Comparison of ENCODE assay signal across 11 cellular contexts in the genomic region with DNA sequence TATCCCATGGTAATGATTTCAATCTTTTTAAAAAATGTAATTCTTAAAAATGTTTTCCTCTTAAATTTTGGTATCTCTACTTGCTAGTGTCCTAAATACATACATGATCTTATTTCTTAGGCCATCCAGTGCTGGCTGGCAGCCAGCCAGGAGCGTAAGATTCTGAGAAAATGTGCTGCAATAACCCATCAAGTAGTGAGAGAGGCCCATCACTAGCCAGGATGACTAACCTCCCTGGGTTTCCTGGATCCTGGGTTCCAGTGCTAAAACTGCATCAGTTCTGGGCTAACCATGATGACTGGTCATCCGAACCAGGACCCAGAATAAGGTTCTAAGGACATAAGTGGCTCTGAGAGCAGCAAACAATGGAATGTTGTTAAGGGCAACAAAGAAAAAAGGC. TPM values are rescaled to one million over a fixed set of nuclear protein-coding genes. Genes with fewer than 3 reads are reported as not detected.
DNase-seq lines count a peak whose midpoint lies in the region; ATAC-seq, FAIRE-seq and TF ChIP-seq lines count a peak whose summit lies in the region.
"Had no signal": no experiment of that assay in that cellular context is flagged by ENCODE, and none has a peak within 500 bp of the region (broad histone marks: within the 10 kb centered on the region; RNA-seq: fewer than 3 reads in every experiment).

No MANE protein-coding gene starts in this region.

- H3K36me3 ChIP-seq in bronchial epithelial cell (ENCODE audit: control insufficient read depth, insufficient read depth, low read length) (no peaks in the 10 kb centered on the region), GM23338 (ENCODE audit: insufficient read depth) (no peaks in the 10 kb centered on the region; the same call in 1 of the 2 replicates), A673 (ENCODE audit: insufficient read depth, low read length, poor library complexity, severe bottlenecking) (no peaks in the 10 kb centered on the region)

- peaks cover 7% of the 10 kb centered on the region for H3K4me1 Mint-ChIP-seq in GM23338

- no peak overlapping the region for H3K27ac Mint-ChIP-seq in GM23338
- H3K27ac Mint-ChIP-seq: WTC11 had no signal

- no peaks in the 10 kb centered on the region for H3K9me3 Mint-ChIP-seq in GM23338
- H3K9me3 Mint-ChIP-seq: WTC11 had no signal

- no peaks in the 10 kb centered on the region for H3K79me2 ChIP-seq in GM23338 (replicated peaks; ENCODE audit: insufficient read depth)

- no peak for TF ChIP-seq RAD21 in Ishikawa (IDR thresholded peaks at IDR 0.05; ENCODE audit: low read depth)

- no peak for TF ChIP-seq POLR2A in GM18505 (IDR thresholded peaks at IDR 0.05; ENCODE audit: borderline replicate concordance, extremely low read depth, insufficient read depth, insufficient read length)

- H3K4me1 ChIP-seq in GM23338 (ENCODE audit: insufficient read depth) (no peaks in the 10 kb centered on the region), A673 (ENCODE audit: insufficient read depth, low read length, poor library complexity, severe bottlenecking) (no peaks in the 10 kb centered on the region)

- CTCF ChIA-PET in A673 (lab: Charles Lee): no interaction called here

- H4K20me1 ChIP-seq in GM23338 (replicated peaks; ENCODE audit: insufficient read depth): no peaks in the 10 kb centered on the region

- POLR2A ChIA-PET in A673 (lab: Charles Lee; ENCODE audit: low non-redundant PET): no interaction called here

- H3K9me2 ChIP-seq in GM23338 (ENCODE audit: insufficient read depth): 0 out of 2 replicates have a peak, but pooled peaks cover 3% of the 10 kb centered on the region

- no peak overlapping the region for H2AFZ ChIP-seq in GM23338

- peaks cover 5% of the 10 kb centered on the region for H3K27me3 Mint-ChIP-seq in GM23338 (ENCODE audit: insufficient read depth, low read depth, poor library complexity)

- no peak for FAIRE-seq in bronchial epithelial cell (lab: Jason Lieb, UNC)

- no peaks in the 10 kb centered on the region for H3F3A ChIP-seq in GM23338 (replicated peaks; ENCODE audit: low read depth)

- no peaks in the 10 kb centered on the region for H3K9me3 ChIP-seq in A673 (ENCODE audit: low read depth, low read length, poor library complexity, severe bottlenecking)
- H3K9me3 ChIP-seq: neutrophil had no signal

- DNase-seq in AG20443 (ENCODE audit: low spot score): peak; percentile 73
- DNase-seq in bronchial epithelial cell (ENCODE audit: low read depth): peak; percentile 66
- DNase-seq in omental fat pad (ENCODE audit: low spot score): peak; percentile 86
- DNase-seq in GM23338 (ENCODE audit: low spot score): no peak
- DNase-seq in A673 (ENCODE audit: low spot score): no peak
- no peak for DNase-seq in pons (ENCODE audit: low spot score)
- DNase-seq: NCI-H1436 treated with DMSO at 0.1 percent for 48 hours had no signal

- TF ChIP-seq EP300 in Ishikawa (IDR thresholded peaks at IDR 0.05; ENCODE audit: borderline replicate concordance): no peak

- H3K27me3 ChIP-seq in bronchial epithelial cell (ENCODE audit: control insufficient read depth, insufficient read depth, low read length) (no peaks in the 10 kb centered on the region), GM23338 (ENCODE audit: insufficient read depth) (no peaks in the 10 kb centered on the region), A673 (replicated peaks; ENCODE audit: insufficient read depth, low read depth, low read length, poor library complexity) (no peaks in the 10 kb centered on the region)
- H3K27me3 ChIP-seq: neutrophil had no signal

- H3K4me3 ChIP-seq in bronchial epithelial cell (ENCODE audit: low read depth, low read length) (no peak overlapping the region), GM23338 (no peak overlapping the region), A673 (ENCODE audit: low read depth, low read length, poor library complexity, severe bottlenecking) (no peak overlapping the region)

- intact Hi-C loops in A673 (cut with micrococcal nuclease; ENCODE audit: unreplicated experiment): no loop called here

- peak; percentile 74 for ATAC-seq in omental fat pad (ENCODE audit: low FRiP score)
- no peak for ATAC-seq in GM23338
- no peak for ATAC-seq in GM18505 (IDR thresholded peaks at IDR 0.05; ENCODE audit: unreplicated experiment)
- ATAC-seq: WTC11 had no signal

- H3K36me3 Mint-ChIP-seq in GM23338 (ENCODE audit: low read depth): peaks cover 3% of the 10 kb centered on the region; the same call in 2 of the 3 replicates

- TF ChIP-seq CTCF in bronchial epithelial cell (IDR thresholded peaks at IDR 0.05; ENCODE audit: insufficient read depth, low read length, severe bottlenecking): no peak
- no peak for TF ChIP-seq CTCF in omental fat pad (IDR thresholded peaks at IDR 0.05)
- TF ChIP-seq CTCF in GM23338 (conservative IDR thresholded peaks at IDR 0.05; ENCODE audit: low read depth in 2 of 2): no peak
- no peak for TF ChIP-seq CTCF in A673 (conservative IDR thresholded peaks at IDR 0.05; ENCODE audit: low read depth, low read length)

- BruUV-seq in A673 (replicated peaks; lab: Mats Ljungman, UMichigan): no TSS peak

- H3K27ac ChIP-seq in GM23338 (ENCODE audit: low read depth): no peak overlapping the region
- no peak overlapping the region for H3K27ac ChIP-seq in A673 (ENCODE audit: low read depth, low read length, poor library complexity, severe bottlenecking)
- H3K27ac ChIP-seq: neutrophil had no signal

- H3K4me3 Mint-ChIP-seq in GM23338: no peak overlapping the region
- H3K4me3 Mint-ChIP-seq: WTC11 had no signal

- no peak overlapping the region for H3K4me2 ChIP-seq in GM23338

TF ChIP-seq in Ishikawa, 13 proteins besides CTCF, POLR2A, EP300 and RAD21:
- TF ChIP-seq NFIC (IDR thresholded peaks at IDR 0.05): peak; percentile 47; the same call in 1 of the 2 replicates
- TF ChIP-seq, protein P1, sequence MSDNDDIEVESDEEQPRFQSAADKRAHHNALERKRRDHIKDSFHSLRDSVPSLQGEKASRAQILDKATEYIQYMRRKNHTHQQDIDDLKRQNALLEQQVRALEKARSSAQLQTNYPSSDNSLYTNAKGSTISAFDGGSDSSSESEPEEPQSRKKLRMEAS (IDR thresholded peaks at IDR 0.05): no peak

TF ChIP-seq in GM23338, 12 proteins besides CTCF, POLR2A, EP300 and RAD21:
- no peak for TF ChIP-seq ZNF331 (CRISPR knock-in tag; IDR thresholded peaks at IDR 0.05; ENCODE audit: low read depth)
- TF ChIP-seq POLR2AphosphoS5 (IDR thresholded peaks at IDR 0.05; ENCODE audit: low read depth): no peak
- TF ChIP-seq EZH2 (IDR thresholded peaks at IDR 0.05; ENCODE audit: low read depth, unreplicated experiment): no peak
TF ChIP-seq in GM23338: peak in this region for 0.

RNA-seq across cellular contexts. Expression of gene UCP3, which starts 15.7 kb away (rescaled TPM):
- total RNA-seq in bronchial epithelial cell (under 0.01 and 0.26 TPM in 2 replicates), omental fat pad (1 to 10 TPM in 2 of 4 donors, under 1 TPM in 2; 0.74 to 2.8 (median 1.2) TPM), A673 (2021) (2.3 and 3.6 TPM in 2 replicates)
- 0.21 TPM in 1 of 2 replicates, not detected in the other for total RNA-seq in GM23338 (2014; rRNA removed; shearing (Covaris generic))
- 0.21 and 0.40 TPM in 2 replicates for polyA plus RNA-seq in GM23338 (2016; fragmentation: Nextera tagmentation; extraction: Ambion mirVana)

RNA-seq across cellular contexts. Expression of gene UCP2, which starts 42.0 kb away (rescaled TPM):
- total RNA-seq in bronchial epithelial cell (0.26 and 1.0 TPM in 2 replicates), omental fat pad (100 to 1,000 TPM in 3 of 4 donors, 10 to 100 TPM in 1; 58.9 to 163 (median 131) TPM), A673 (2021) (88.5 and 106 TPM in 2 replicates)
- 69.8 and 76.9 TPM in 2 replicates for total RNA-seq in GM23338 (2014; rRNA removed; shearing (Covaris generic))
- polyA plus RNA-seq in GM23338 (2016; fragmentation: Nextera tagmentation; extraction: Ambion mirVana): 59.4 and 60.1 TPM in 2 replicates

Comparison
In these comparisons a context has a peak if more than half of its experiments do, and no peak if none do; other contexts are left out.
1. DNase-seq: peak in AG20443 (single experiment), bronchial epithelial cell (single experiment) and omental fat pad (single experiment); none in GM23338 (single experiment), A673 (single experiment) and pons (single experiment).
2. RNA of gene UCP2, which starts 42.0 kb away (total RNA-seq): 58.9 to 163 TPM in omental fat pad, 88.5 to 106 TPM in A673 and 69.8 to 76.9 TPM in GM23338; 0.26 to 1.0 TPM in bronchial epithelial cell; every median in the first group is over 10 times any median in the second.